Comparison of ENCODE assay signal across 8 cellular contexts in genomic region chr6:10954590-10955010, GRCh38.
DNase-seq lines count a peak whose midpoint lies in the region; ATAC-seq, FAIRE-seq and TF ChIP-seq lines count a peak whose summit lies in the region.

No MANE protein-coding gene starts in this region.

- no peak overlapping the region for H3K4me3 ChIP-seq in A549

- H3K27ac Mint-ChIP-seq in activated CD4-positive, alpha-beta T cell treated with anti-CD3 and anti-CD28 coated beads, Interleukin-2, amount 10 ng/mL, durations not matched to agents 24 days and 14 days = no peak overlapping the region

- TF ChIP-seq EP300 in A549 (IDR thresholded peaks at IDR 0.05) = no peak

- FAIRE-seq in A549 (lab: Jason Lieb, UNC) = no peak

- TF ChIP-seq RAD21 in A549 (conservative IDR thresholded peaks at IDR 0.05 in 1 of 2, IDR thresholded peaks at IDR 0.05 in 1 of 2) = peak; percentile 47 to 62

- POLR2A ChIA-PET in A549 (lab: Yijun Ruan, JAX) = no interaction called here

- peaks cover 6% of the 10 kb centered on the region for H3K4me1 ChIP-seq in A549

- H3K27me3 Mint-ChIP-seq in activated CD4-positive, alpha-beta T cell treated with anti-CD3 and anti-CD28 coated beads, Interleukin-2, amount 10 ng/mL, durations not matched to agents 24 days and 14 days = peaks cover 11% of the 10 kb centered on the region

- no peaks in the 10 kb centered on the region for H3K4me1 Mint-ChIP-seq in activated CD4-positive, alpha-beta T cell treated with anti-CD3 and anti-CD28 coated beads, Interleukin-2, amount 10 ng/mL, durations not matched to agents 24 days and 14 days

- intact Hi-C loops in activated CD4-positive, alpha-beta T cell treated with anti-CD3 and anti-CD28 coated beads, Interleukin-2, amount 10 ng/mL, durations not matched to agents 24 days and 14 days (cut with micrococcal nuclease) = loop anchor here (2.0 to 10.0 kb wide), 2 partner anchors 114 to 190 kb away; no protein-coding TSS in a partner anchor

- H3K36me3 Mint-ChIP-seq in activated CD4-positive, alpha-beta T cell treated with anti-CD3 and anti-CD28 coated beads, Interleukin-2, amount 10 ng/mL, durations not matched to agents 24 days and 14 days (ENCODE audit: low read depth) = no peaks in the 10 kb centered on the region

- no peak overlapping the region for H3K4me3 Mint-ChIP-seq in activated CD4-positive, alpha-beta T cell treated with anti-CD3 and anti-CD28 coated beads, Interleukin-2, amount 10 ng/mL, durations not matched to agents 24 days and 14 days

- no peak for TF ChIP-seq POLR2A in A549 (IDR thresholded peaks at IDR 0.05; ENCODE audit: low read length)

- no peak overlapping the region for H3K27ac ChIP-seq in A549

- no peaks in the 10 kb centered on the region for H3K9me3 ChIP-seq in A549

- ATAC-seq in A549 (peak; percentile 82 to 93; a peak in 5 of 6 replicates), GM18511 (IDR thresholded peaks at IDR 0.05; ENCODE audit: unreplicated experiment) (peak; percentile 91), HG03064 (IDR thresholded peaks at IDR 0.05; ENCODE audit: low read depth, unreplicated experiment) (peak; percentile 57)

- DNase-seq in A549 (ENCODE audit: low read depth in 1 of 2, low spot score in 1 of 2) (peak; percentile 30 to 76), NCI-H446 treated with DMSO at 0.1 percent for 48 hours (lab: John Stamatoyannopoulos, UW) (peak; percentile 54), dermis microvascular lymphatic vessel endothelial cell (ENCODE audit: low read depth in 2 of 2) (peak; percentile 45 to 70), medulla oblongata (ENCODE audit: extremely low spot score) (peak; percentile 63)
- DNase-seq in activated CD4-positive, alpha-beta T cell treated with anti-CD3 and anti-CD28 coated beads, Interleukin-2, amount 10 ng/mL, durations not matched to agents 24 days and 14 days = peak; percentile 90
- peak; percentile 4 to 16 for DNase-seq in stimulated activated CD8-positive, alpha-beta memory T cell treated with anti-CD3 and anti-CD28 coated beads, Interleukin-2, amount 100 ng/mL, for 1 hour (ENCODE audit: low read depth in 2 of 2)

- 28% methylated on average over 15 of the region's 15 CpGs for WGBS in A549 (ENCODE audit: missing lambda C conversion rate)

- peak; percentile 53 for TF ChIP-seq CTCF in A549 (IDR thresholded peaks at IDR 0.05)

- CTCF ChIA-PET in A549 (lab: Yijun Ruan, JAX) = interaction anchor here (0.7 to 3.4 kb wide), 14 partner anchors 11 to 621 kb away, joined by 3 to 24 read pairs (median 4); no protein-coding TSS in a partner anchor

- H3K9me3 Mint-ChIP-seq in activated CD4-positive, alpha-beta T cell treated with anti-CD3 and anti-CD28 coated beads, Interleukin-2, amount 10 ng/mL, durations not matched to agents 24 days and 14 days = no peaks in the 10 kb centered on the region

- H3K4me2 ChIP-seq in A549 = no peak overlapping the region

TF ChIP-seq in A549, 52 proteins besides CTCF, POLR2A, EP300 and RAD21:
- TF ChIP-seq SMC3 (IDR thresholded peaks at IDR 0.05) (peak; percentile 67), ESRRA (IDR thresholded peaks at IDR 0.05; ENCODE audit: borderline replicate concordance, low read length) (no peak)

Comparison
In these comparisons a context has a peak if more than half of its experiments do, and no peak if none do; other contexts are left out.
1. DNase-seq: peak in every context shown above with its lines; median percentile 90 in activated CD4-positive, alpha-beta T cell treated with anti-CD3 and anti-CD28 coated beads, Interleukin-2, amount 10 ng/mL, durations not matched to agents 24 days and 14 days; 63 in medulla oblongata; 58 in dermis microvascular lymphatic vessel endothelial cell; 54 in NCI-H446 treated with DMSO at 0.1 percent for 48 hours; 53 in A549; 10 in stimulated activated CD8-positive, alpha-beta memory T cell treated with anti-CD3 and anti-CD28 coated beads, Interleukin-2, amount 100 ng/mL, for 1 hour.